9 cellular contexts compared by ENCODE assay signal in genomic region chr5:157108961-157109360, GRCh38. TPM values are rescaled to one million over a fixed set of nuclear protein-coding genes. Genes with fewer than 3 reads are reported as not detected.
DNase-seq lines count a peak whose midpoint lies in the region; ATAC-seq and TF ChIP-seq lines count a peak whose summit lies in the region.
"Had no signal": no experiment of that assay in that cellular context is flagged by ENCODE, and none has a peak within 500 bp of the region (broad histone marks: within the 10 kb centered on the region; RNA-seq: fewer than 3 reads in every experiment).

HAVCR2 (minus strand) TSS chr5:157109044; CDS start chr5:157108983, 61 bp downstream.

- H3K4me1 ChIP-seq in Peyer's patch (peaks cover 0 to 5% (median 0%) of the 10 kb centered on the region in 4 donors), muscle layer of duodenum (ENCODE audit: control insufficient read depth in 1 of 2, insufficient read depth in 2 of 2, low read length in 2 of 2) (no peaks in the 10 kb centered on the region), upper lobe of right lung (no peaks in the 10 kb centered on the region)
- H3K4me1 ChIP-seq: thyroid gland had no signal

- TF ChIP-seq CTCF in Peyer's patch (IDR thresholded peaks at IDR 0.05) = no peak
- no peak for TF ChIP-seq CTCF in upper lobe of right lung (IDR thresholded peaks at IDR 0.05)

- intact Hi-C loops in upper lobe of right lung (cut with DNase I) = no loop called here

- H3K4me3 ChIP-seq in Peyer's patch = peak within 1 kb of the TSS; percentile 5 to 19 (median 10)
- peak within 1 kb of the TSS in 1 of 2 donors; percentile 32 for H3K4me3 ChIP-seq in muscle layer of duodenum (ENCODE audit: low read depth in 1 of 2, low read length in 2 of 2)
- peak within 1 kb of the TSS; percentile 40 for H3K4me3 ChIP-seq in upper lobe of right lung
- H3K4me3 ChIP-seq: thyroid gland had no signal

- peak within 1 kb of the TSS; percentile 66 to 73 (median 70) for H3K27ac ChIP-seq in Peyer's patch
- H3K27ac ChIP-seq in muscle layer of duodenum (ENCODE audit: low read length) = peak within 1 kb of the TSS; percentile 81
- H3K27ac ChIP-seq in upper lobe of right lung = peak within 1 kb of the TSS; percentile 79
- H3K27ac ChIP-seq: thyroid gland had no signal

- H3K9me3 ChIP-seq in Peyer's patch (no peaks in the 10 kb centered on the region), muscle layer of duodenum (ENCODE audit: control insufficient read depth in 1 of 2, low read length in 2 of 2) (no peaks in the 10 kb centered on the region), upper lobe of right lung (no peaks in the 10 kb centered on the region)
- H3K9me3 ChIP-seq: thyroid gland had no signal

- DNase-seq in Peyer's patch (peak in 2 of 3 donors; percentile 75 to 84), upper lobe of right lung (peak; percentile 72), NCI-H1048 (lab: John Stamatoyannopoulos, UW) (no peak), OCI-M2 (lab: John Stamatoyannopoulos, UW; ENCODE audit: unreplicated experiment) (no peak)
- DNase-seq in activated naive CD4-positive, alpha-beta T cell treated with anti-CD3 and anti-CD28 coated beads, Interleukin-2, amount 50 U/mL, for 16 hours = peak; percentile 38

- H3K27me3 ChIP-seq in Peyer's patch = no peaks in the 10 kb centered on the region
- H3K27me3 ChIP-seq in muscle layer of duodenum (ENCODE audit: low read depth, low read length) = no peaks in the 10 kb centered on the region
- no peaks in the 10 kb centered on the region for H3K27me3 ChIP-seq in upper lobe of right lung
- H3K27me3 ChIP-seq: thyroid gland had no signal

- H3K36me3 ChIP-seq in Peyer's patch (no peaks in the 10 kb centered on the region), muscle layer of duodenum (ENCODE audit: control insufficient read depth in 1 of 2, insufficient read depth in 2 of 2, low read length in 2 of 2) (no peaks in the 10 kb centered on the region), upper lobe of right lung (no peaks in the 10 kb centered on the region)
- H3K36me3 ChIP-seq: thyroid gland had no signal

- ATAC-seq in GM18505 (IDR thresholded peaks at IDR 0.05; ENCODE audit: unreplicated experiment) = peak; percentile 90
- peak; percentile 84 for ATAC-seq in HG02763 (IDR thresholded peaks at IDR 0.05; ENCODE audit: unreplicated experiment)
- ATAC-seq in upper lobe of right lung = peak; percentile 87

- TF ChIP-seq POLR2A in GM18505 (IDR thresholded peaks at IDR 0.05; ENCODE audit: borderline replicate concordance, extremely low read depth, insufficient read depth, insufficient read length) (peak; percentile 51), Peyer's patch (IDR thresholded peaks at IDR 0.05) (peak in 1 of 2 donors; percentile 43)

RNA-seq across cellular contexts. Expression of gene HAVCR2, which starts in this region (rescaled TPM):
- 1 to 10 TPM in 2 of 4 donors, under 1 TPM in 2; 0.38 to 9.9 (median 3.8) TPM for total RNA-seq in Peyer's patch
- 30.7 TPM for total RNA-seq in upper lobe of right lung

Comparison
In these comparisons a context has a peak if more than half of its experiments do, and no peak if none do; other contexts are left out.
1. DNase-seq: peak in Peyer's patch (2 of 3), activated naive CD4-positive, alpha-beta T cell treated with anti-CD3 and anti-CD28 coated beads, Interleukin-2, amount 50 U/mL, for 16 hours (single experiment) and upper lobe of right lung (single experiment); none in NCI-H1048 (single experiment) and OCI-M2 (single experiment).
2. Peak in every context shown above with its lines, with median percentiles within 50 percentile points of each other: ATAC-seq and H3K27ac ChIP-seq.